ENCODE assay signal across 1 cellular context in the genomic region with DNA sequence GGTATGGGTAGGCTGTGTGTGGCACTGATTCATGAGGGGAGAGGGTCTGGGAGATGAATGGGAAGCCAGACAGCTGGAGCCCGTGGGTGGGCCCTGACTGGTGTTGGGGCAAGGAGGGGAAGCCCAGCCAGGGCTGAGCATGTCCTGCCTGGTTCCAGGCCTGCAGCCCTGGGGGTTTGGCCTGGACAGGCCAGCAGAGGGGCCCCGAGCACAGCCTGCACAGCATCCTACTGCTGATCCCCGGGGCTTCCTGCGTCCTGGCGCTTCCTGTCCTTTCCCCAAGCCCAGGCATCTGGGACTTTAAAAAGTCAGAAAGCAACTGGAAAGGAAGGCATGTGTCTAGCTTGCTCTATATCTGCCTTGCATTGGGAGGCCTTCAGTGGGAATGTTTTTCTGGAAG.
TF ChIP-seq lines count a peak whose summit lies in the region.

No MANE protein-coding gene starts in this region.

TF ChIP-seq in HepG2, 621 proteins besides CTCF, POLR2A, EP300 and RAD21:
- 0 out of 2 replicates have a peak, but pooled peaks have one; percentile 15 for TF ChIP-seq ZNF724P (CRISPR knock-in tag; IDR thresholded peaks at IDR 0.05; ENCODE audit: borderline replicate concordance)
- TF ChIP-seq RBFOX2 (IDR thresholded peaks at IDR 0.05; ENCODE audit: low read depth, low read length), result 0 out of 2 replicates have a peak, but pooled peaks have one; percentile 46
- TF ChIP-seq SCMH1 (CRISPR knock-in tag; IDR thresholded peaks at IDR 0.05; ENCODE audit: borderline replicate concordance), result no peak
- TF ChIP-seq SP140L (CRISPR knock-in tag; IDR thresholded peaks at IDR 0.05; ENCODE audit: borderline replicate concordance), result no peak
- TF ChIP-seq ZNF746 (CRISPR knock-in tag; IDR thresholded peaks at IDR 0.05), result no peak
- no peak for TF ChIP-seq LBX2 (CRISPR knock-in tag; IDR thresholded peaks at IDR 0.05; ENCODE audit: borderline replicate concordance)
- peak; percentile 56; the same call in 1 of the 2 replicates for TF ChIP-seq ZNF768 (CRISPR knock-in tag; IDR thresholded peaks at IDR 0.05)
- peak; percentile 49 for TF ChIP-seq AGO2 (optimal IDR thresholded peaks at IDR 0.05; ENCODE audit: low read depth, low read length)
- no peak for TF ChIP-seq ETV6 (CRISPR knock-in tag; conservative IDR thresholded peaks at IDR 0.05)
- TF ChIP-seq RBM22 (optimal IDR thresholded peaks at IDR 0.05; ENCODE audit: low read length), result peak; percentile 22
- TF ChIP-seq, protein P1, sequence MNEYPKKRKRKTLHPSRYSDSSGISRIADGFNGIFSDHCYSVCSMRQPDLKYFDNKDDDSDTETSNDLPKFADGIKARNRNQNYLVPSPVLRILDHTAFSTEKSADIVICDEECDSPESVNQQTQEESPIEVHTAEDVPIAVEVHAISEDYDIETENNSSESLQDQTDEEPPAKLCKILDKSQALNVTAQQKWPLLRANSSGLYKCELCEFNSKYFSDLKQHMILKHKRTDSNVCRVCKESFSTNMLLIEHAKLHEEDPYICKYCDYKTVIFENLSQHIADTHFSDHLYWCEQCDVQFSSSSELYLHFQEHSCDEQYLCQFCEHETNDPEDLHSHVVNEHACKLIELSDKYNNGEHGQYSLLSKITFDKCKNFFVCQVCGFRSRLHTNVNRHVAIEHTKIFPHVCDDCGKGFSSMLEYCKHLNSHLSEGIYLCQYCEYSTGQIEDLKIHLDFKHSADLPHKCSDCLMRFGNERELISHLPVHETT (CRISPR knock-in tag; conservative IDR thresholded peaks at IDR 0.05), result no peak
- TF ChIP-seq ZKSCAN1 (IDR thresholded peaks at IDR 0.05; ENCODE audit: low read length), result no peak
- TF ChIP-seq ZNF687 (CRISPR knock-in tag; IDR thresholded peaks at IDR 0.05), result peak; percentile 36
- TF ChIP-seq ZNF276 (CRISPR knock-in tag; IDR thresholded peaks at IDR 0.05; ENCODE audit: low read depth), result no peak
- TF ChIP-seq ZNF83 (CRISPR knock-in tag; IDR thresholded peaks at IDR 0.05; ENCODE audit: borderline replicate concordance), result no peak
- no peak for TF ChIP-seq HNF4A (CRISPR knock-in tag; IDR thresholded peaks at IDR 0.05)
- TF ChIP-seq, protein P2, sequence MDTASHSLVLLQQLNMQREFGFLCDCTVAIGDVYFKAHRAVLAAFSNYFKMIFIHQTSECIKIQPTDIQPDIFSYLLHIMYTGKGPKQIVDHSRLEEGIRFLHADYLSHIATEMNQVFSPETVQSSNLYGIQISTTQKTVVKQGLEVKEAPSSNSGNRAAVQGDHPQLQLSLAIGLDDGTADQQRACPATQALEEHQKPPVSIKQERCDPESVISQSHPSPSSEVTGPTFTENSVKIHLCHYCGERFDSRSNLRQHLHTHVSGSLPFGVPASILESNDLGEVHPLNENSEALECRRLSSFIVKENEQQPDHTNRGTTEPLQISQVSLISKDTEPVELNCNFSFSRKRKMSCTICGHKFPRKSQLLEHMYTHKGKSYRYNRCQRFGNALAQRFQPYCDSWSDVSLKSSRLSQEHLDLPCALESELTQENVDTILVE (CRISPR knock-in tag; IDR thresholded peaks at IDR 0.05), result no peak
- no peak for TF ChIP-seq PHF8 (CRISPR knock-in tag; IDR thresholded peaks at IDR 0.05)
- TF ChIP-seq, protein P3, sequence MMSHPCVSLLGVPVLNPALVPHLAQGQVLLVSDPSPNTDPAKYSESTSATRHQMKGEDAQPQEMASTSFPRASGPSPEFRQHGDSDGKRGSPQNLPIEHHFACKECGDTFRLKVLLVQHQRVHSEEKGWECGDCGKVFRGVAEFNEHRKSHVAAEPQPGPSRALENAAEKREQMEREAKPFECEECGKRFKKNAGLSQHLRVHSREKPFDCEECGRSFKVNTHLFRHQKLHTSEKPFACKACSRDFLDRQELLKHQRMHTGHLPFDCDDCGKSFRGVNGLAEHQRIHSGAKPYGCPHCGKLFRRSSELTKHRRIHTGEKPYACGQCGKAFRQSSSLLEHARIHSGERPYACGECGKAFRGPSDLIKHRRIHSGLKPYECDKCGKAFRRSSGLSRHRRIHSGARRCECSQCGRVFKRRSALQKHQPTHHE (CRISPR knock-in tag; IDR thresholded peaks at IDR 0.05; ENCODE audit: borderline replicate concordance), result no peak
- TF ChIP-seq REST (IDR thresholded peaks at IDR 0.05; ENCODE audit: borderline replicate concordance in 1 of 2, low read depth in 1 of 2, low read length in 2 of 2), result no peak
- TF ChIP-seq XRCC5 (optimal IDR thresholded peaks at IDR 0.05; ENCODE audit: low read length), result no peak
- no peak for TF ChIP-seq ZNF749 (CRISPR knock-in tag; IDR thresholded peaks at IDR 0.05; ENCODE audit: borderline replicate concordance)
- TF ChIP-seq LRRFIP1 (CRISPR knock-in tag; conservative IDR thresholded peaks at IDR 0.05), result no peak
- no peak for TF ChIP-seq GTF2F1 (IDR thresholded peaks at IDR 0.05; ENCODE audit: low read length)
- TF ChIP-seq KDM5B (CRISPR knock-in tag; IDR thresholded peaks at IDR 0.05; ENCODE audit: borderline replicate concordance), result 0 out of 2 replicates have a peak, but pooled peaks have one; percentile 29
- TF ChIP-seq ZSCAN31 (CRISPR knock-in tag; IDR thresholded peaks at IDR 0.05; ENCODE audit: low read depth), result no peak
- no peak for TF ChIP-seq HDAC1 (CRISPR knock-in tag; IDR thresholded peaks at IDR 0.05)
- no peak for TF ChIP-seq ZNF362 (CRISPR knock-in tag; IDR thresholded peaks at IDR 0.05; ENCODE audit: borderline replicate concordance)
- no peak for TF ChIP-seq NPAS2 (CRISPR knock-in tag; IDR thresholded peaks at IDR 0.05; ENCODE audit: borderline replicate concordance)
- TF ChIP-seq HNRNPL (IDR thresholded peaks at IDR 0.05; ENCODE audit: low read depth, low read length), result no peak
